ENCODE assay signal across 1 cellular context in the genomic region with DNA sequence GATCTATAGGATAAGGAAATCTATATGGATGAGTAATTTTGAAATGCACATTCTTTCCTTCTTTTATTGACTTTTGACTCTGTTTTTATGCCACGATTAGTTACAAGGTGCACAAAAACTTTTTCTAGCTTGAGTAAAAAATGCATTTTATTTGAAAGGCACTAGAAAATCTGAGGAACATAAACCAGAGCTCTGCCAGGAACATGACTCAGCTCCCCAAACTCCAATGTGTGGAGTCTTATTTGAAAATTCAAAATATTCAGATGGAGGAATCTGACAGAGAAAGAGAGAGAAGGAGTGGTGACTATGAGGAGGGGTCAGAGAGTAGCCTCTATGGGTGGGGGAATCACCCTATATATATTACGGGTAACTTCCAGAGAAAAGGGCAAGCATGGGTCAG.
TF ChIP-seq lines count a peak whose summit lies in the region.

No MANE protein-coding gene starts in this region.

TF ChIP-seq in SK-N-SH treated with all-trans-retinoic acid at 6 μM for 48 hours, 23 proteins besides CTCF, POLR2A, EP300 and RAD21 (continued from another document):
- no peak for TF ChIP-seq RARB (CRISPR knock-in tag; IDR thresholded peaks at IDR 0.05)
